ENCODE assay signal across 21 cellular contexts in the genomic region with DNA sequence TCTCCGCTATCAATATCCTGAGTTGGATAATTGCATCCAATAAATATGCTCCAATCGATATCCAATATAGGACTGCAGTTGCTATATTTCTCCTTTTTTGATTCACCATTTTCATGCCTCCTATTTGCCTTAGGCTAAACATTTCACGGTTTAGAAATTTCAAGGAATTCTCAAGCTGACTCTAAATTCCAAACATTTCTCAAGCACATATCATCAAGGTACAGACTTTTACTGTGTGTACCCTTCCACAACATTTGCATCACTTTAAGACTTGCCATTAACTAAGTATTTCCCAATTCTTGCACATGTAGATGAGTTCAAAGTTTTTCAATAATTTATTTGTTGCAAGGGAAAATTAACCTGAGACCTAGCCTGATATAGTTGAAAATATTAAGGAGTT.
DNase-seq lines count a peak whose midpoint lies in the region; ATAC-seq, FAIRE-seq and TF ChIP-seq lines count a peak whose summit lies in the region.
"Had no signal": no experiment of that assay in that cellular context is flagged by ENCODE, and none has a peak within 500 bp of the region (broad histone marks: within the 10 kb centered on the region; RNA-seq: fewer than 3 reads in every experiment).

No MANE protein-coding gene starts in this region.

- no peak overlapping the region for H3K9ac ChIP-seq in PC-3 (ENCODE audit: low read length)
- H3K9ac ChIP-seq: GM23248 had no signal

- H2AFZ ChIP-seq in PC-3 (ENCODE audit: low read length): no peak overlapping the region
- H2AFZ ChIP-seq: GM23248 had no signal

- H3K27ac ChIP-seq in PC-3 (ENCODE audit: low read length) (no peak overlapping the region), stomach (no peak overlapping the region), heart right ventricle (no peak overlapping the region)
- H3K27ac ChIP-seq: GM23248, Peyer's patch had no signal

- H3K4me3 ChIP-seq in PC-3 (ENCODE audit: low read length): no peak overlapping the region
- no peak overlapping the region for H3K4me3 ChIP-seq in stomach
- no peak overlapping the region for H3K4me3 ChIP-seq in heart right ventricle
- H3K4me3 ChIP-seq: GM23248, HAP-1, Peyer's patch had no signal

- H3K9me2 ChIP-seq in PC-3 (replicated peaks; ENCODE audit: low read length): no peaks in the 10 kb centered on the region

- no peak for FAIRE-seq in HTR-8/SVneo (lab: Jason Lieb, UNC)

- no TSS peak for BruUV-seq in PC-3 (replicated peaks; lab: Mats Ljungman, UMichigan)

- no peak for TF ChIP-seq EP300 in stomach (IDR thresholded peaks at IDR 0.05)

- H3K36me3 ChIP-seq in PC-3 (ENCODE audit: low read depth, low read length) (no peaks in the 10 kb centered on the region), stomach (no peaks in the 10 kb centered on the region), heart right ventricle (no peaks in the 10 kb centered on the region)
- H3K36me3 ChIP-seq: HAP-1, Peyer's patch had no signal

- no peak for ATAC-seq in PC-3
- ATAC-seq in heart right ventricle: no peak
- ATAC-seq: Right ventricle myocardium inferior had no signal

- no peaks in the 10 kb centered on the region for H3K79me2 ChIP-seq in PC-3 (ENCODE audit: low read length)

- DNase-seq in HTR-8/SVneo (ENCODE audit: insufficient read length, low spot score) (peak; percentile 10), PC-3 (peak; percentile 35), glomerular visceral epithelial cell (ENCODE audit: extremely low spot score) (peak; percentile 18), globus pallidus (ENCODE audit: low spot score) (no peak), stomach (no peak), heart right ventricle (no peak), hypothalamus (lab: John Stamatoyannopoulos, UW) (no peak)
- DNase-seq: CD4-positive, CD25-positive, alpha-beta regulatory T cell; DMS79; GM23248; KG1; NCI-H1092 treated with DMSO at 0.1 percent for 48 hours; NCI-H1436 treated with DMSO at 0.1 percent for 48 hours; NCI-H1930; NCI-H2227 treated with DMSO at 0.1 percent for 48 hours; NCI-H524 treated with DMSO at 0.1 percent for 48 hours; NCI-H82; Peyer's patch; SW 1271 had no signal

- TF ChIP-seq CTCF in PC-3 (conservative IDR thresholded peaks at IDR 0.05; ENCODE audit: low read depth, low read length): no peak
- TF ChIP-seq CTCF in stomach (IDR thresholded peaks at IDR 0.05): no peak
- TF ChIP-seq CTCF in heart right ventricle (IDR thresholded peaks at IDR 0.05): no peak

- no peak overlapping the region for H3K4me2 ChIP-seq in PC-3 (ENCODE audit: low read length)

- H3K27me3 ChIP-seq in PC-3 (ENCODE audit: low read length) (no peaks in the 10 kb centered on the region), stomach (no peaks in the 10 kb centered on the region), heart right ventricle (no peaks in the 10 kb centered on the region)
- H3K27me3 ChIP-seq: Peyer's patch had no signal

- no peaks in the 10 kb centered on the region for H3F3A ChIP-seq in PC-3 (ENCODE audit: low read length, unreplicated experiment)

- H3K9me3 ChIP-seq in PC-3 (ENCODE audit: low read length) (peaks cover 5% of the 10 kb centered on the region), stomach (no peaks in the 10 kb centered on the region), heart right ventricle (peaks cover 0 to 21% (median 0%) of the 10 kb centered on the region in 11 donors)
- H3K9me3 ChIP-seq: HAP-1, Peyer's patch had no signal

- H4K20me1 ChIP-seq in PC-3 (ENCODE audit: low read length): no peaks in the 10 kb centered on the region

- CTCF ChIA-PET in PC-3 (lab: Charles Lee): no interaction called here

- intact Hi-C loops in PC-3 (cut with micrococcal nuclease): no loop called here
- intact Hi-C loops in stomach (cut with DNase I; ENCODE audit: low total_unique reads): no loop called here
- intact Hi-C loops in heart right ventricle (cut with DNase I): no loop called here

- no peak for TF ChIP-seq POLR2A in stomach (IDR thresholded peaks at IDR 0.05)

- POLR2A ChIA-PET in PC-3 (lab: Charles Lee; ENCODE audit: unreplicated experiment): no interaction called here

- WGBS in stomach, 5 donors: 90 to 94% (median 92%) methylated on average over 3 of the region's 3 CpGs
- 81 to 88% methylated on average over 3 of the region's 3 CpGs for WGBS in heart right ventricle, 2 donors

- no peaks in the 10 kb centered on the region for H3K4me1 ChIP-seq in PC-3 (ENCODE audit: insufficient read depth, low read length)
- H3K4me1 ChIP-seq in stomach: no peaks in the 10 kb centered on the region
- H3K4me1 ChIP-seq in heart right ventricle: no peaks in the 10 kb centered on the region
- H3K4me1 ChIP-seq: Peyer's patch had no signal

Comparison
In these comparisons a context has a peak if more than half of its experiments do, and no peak if none do; other contexts are left out.
1. DNase-seq: peak in HTR-8/SVneo (single experiment), PC-3 (single experiment) and glomerular visceral epithelial cell (single experiment); none in globus pallidus (single experiment), stomach (single experiment), heart right ventricle (0 of 2) and hypothalamus (0 of 51).